In genomic region chr6:31877125-31877650, GRCh38 we compare ENCODE assay signal across 21 cellular contexts. TPM values are rescaled to one million over a fixed set of nuclear protein-coding genes. Genes with fewer than 3 reads are reported as not detected.
DNase-seq lines count a peak whose midpoint lies in the region; ATAC-seq and TF ChIP-seq lines count a peak whose summit lies in the region.
"Had no signal": no experiment of that assay in that cellular context is flagged by ENCODE, and none has a peak within 500 bp of the region (broad histone marks: within the 10 kb centered on the region; RNA-seq: fewer than 3 reads in every experiment).

No MANE protein-coding gene starts in this region.

- no peak for ATAC-seq in CD8-positive, alpha-beta T cell
- ATAC-seq in Panc1 (peak; percentile 49), left colon (peak; percentile 60), HG02885 (IDR thresholded peaks at IDR 0.05; ENCODE audit: poor library complexity, unreplicated experiment) (no peak)
- ATAC-seq: activated CD8-positive, alpha-beta T cell treated with anti-CD3 and anti-CD28 coated beads, Interleukin-2, amount 10 ng/mL, durations not matched to agents 7 days and 5 days; naive thymus-derived CD4-positive, alpha-beta T cell had no signal

- no peaks in the 10 kb centered on the region for H3K4me1 ChIP-seq in CD8-positive, alpha-beta T cell (ENCODE audit: insufficient read depth, low read length)
- H3K4me1 ChIP-seq in Panc1 (ENCODE audit: control insufficient read depth, insufficient read depth, low read length) (peaks cover 37% of the 10 kb centered on the region), prostate gland (replicated peaks) (peaks cover 15% of the 10 kb centered on the region)

- H3K27ac Mint-ChIP-seq in CD8-positive, alpha-beta T cell = peak overlapping the region; percentile 32
- H3K27ac Mint-ChIP-seq: activated CD8-positive, alpha-beta T cell treated with anti-CD3 and anti-CD28 coated beads, Interleukin-2, amount 10 ng/mL, durations not matched to agents 7 days and 5 days; activated naive CD4-positive, alpha-beta T cell treated with anti-CD3 and anti-CD28 coated beads, Interleukin-2, amount 10 ng/mL, durations not matched to agents 7 days and 5 days; endodermal cell had no signal

- no peaks in the 10 kb centered on the region for H3K4me1 Mint-ChIP-seq in CD8-positive, alpha-beta T cell (ENCODE audit: low read depth)

- no peak overlapping the region for H3K27ac ChIP-seq in CD8-positive, alpha-beta T cell (ENCODE audit: low read depth, low read length)
- H3K27ac ChIP-seq in Panc1 (ENCODE audit: low read length) (peak overlapping the region; percentile 77), prostate gland (peak overlapping the region; percentile 98)
- H3K27ac ChIP-seq: GM23248 had no signal

- no peak overlapping the region for H3K4me3 ChIP-seq in CD8-positive, alpha-beta T cell (ENCODE audit: low read depth, low read length)
- H3K4me3 ChIP-seq in Panc1 (ENCODE audit: low read depth in 2 of 2, low read length in 2 of 2) (no peak overlapping the region), prostate gland (peak overlapping the region; percentile 45 to 60)
- H3K4me3 ChIP-seq: GM23248 had no signal

- H3K36me3 Mint-ChIP-seq in CD8-positive, alpha-beta T cell = peaks cover 25% of the 10 kb centered on the region

- no peak overlapping the region for H3K4me3 Mint-ChIP-seq in CD8-positive, alpha-beta T cell
- H3K4me3 Mint-ChIP-seq: activated CD8-positive, alpha-beta T cell treated with anti-CD3 and anti-CD28 coated beads, Interleukin-2, amount 10 ng/mL, durations not matched to agents 7 days and 5 days; activated naive CD4-positive, alpha-beta T cell treated with anti-CD3 and anti-CD28 coated beads, Interleukin-2, amount 10 ng/mL, durations not matched to agents 7 days and 5 days; endodermal cell; naive thymus-derived CD4-positive, alpha-beta T cell had no signal

- in situ Hi-C loops in Panc1 (cut with HindIII; ENCODE audit: low pct_unique_long_range_greater_than_20kb, low sequenced_read_pairs) = no loop called here

- peaks cover 12% of the 10 kb centered on the region for H3K36me3 ChIP-seq in CD8-positive, alpha-beta T cell (ENCODE audit: insufficient read depth, low read length)
- H3K36me3 ChIP-seq in Panc1 (ENCODE audit: control insufficient read depth, insufficient read depth, low read length) (no peaks in the 10 kb centered on the region), prostate gland (peaks cover 0 to 4% of the 10 kb centered on the region in 2 donors)

- intact Hi-C loops in CD8-positive, alpha-beta T cell (cut with DNase I, micrococcal nuclease) = no loop called here
- intact Hi-C loops in Panc1 (cut with micrococcal nuclease; ENCODE audit: unreplicated experiment) = no loop called here
- intact Hi-C loops in left colon (cut with DNase I, micrococcal nuclease) = no loop called here
- intact Hi-C loops in prostate gland (cut with DNase I) = no loop called here

- no peaks in the 10 kb centered on the region for H3K27me3 Mint-ChIP-seq in CD8-positive, alpha-beta T cell (ENCODE audit: low read depth)
- H3K27me3 Mint-ChIP-seq: naive thymus-derived CD4-positive, alpha-beta T cell had no signal

- POLR2A ChIA-PET in CD8-positive, alpha-beta T cell (lab: Charles Lee) = no interaction called here
- POLR2A ChIA-PET in Panc1 (lab: Charles Lee) = no interaction called here

- no TSS peak for BruUV-seq in Panc1 (replicated peaks; lab: Mats Ljungman, UMichigan)

- no peak for TF ChIP-seq CTCF in CD8-positive, alpha-beta T cell (IDR thresholded peaks at IDR 0.05)
- TF ChIP-seq CTCF in Panc1 (IDR thresholded peaks at IDR 0.05) = no peak
- no peak for TF ChIP-seq CTCF in prostate gland (IDR thresholded peaks at IDR 0.05)

- no peaks in the 10 kb centered on the region for H3K27me3 ChIP-seq in CD8-positive, alpha-beta T cell (ENCODE audit: insufficient read depth, low read length)
- H3K27me3 ChIP-seq in Panc1 (ENCODE audit: control insufficient read depth, insufficient read depth, low read length) (no peaks in the 10 kb centered on the region), prostate gland (replicated peaks; ENCODE audit: insufficient read depth) (no peaks in the 10 kb centered on the region)

- no peak for TF ChIP-seq POLR2A in prostate gland (IDR thresholded peaks at IDR 0.05)

- 40% methylated on average over 3 of the region's 3 CpGs for WGBS in prostate gland

- no peaks in the 10 kb centered on the region for H3K9me3 ChIP-seq in CD8-positive, alpha-beta T cell (ENCODE audit: low read length)
- H3K9me3 ChIP-seq in Panc1 (ENCODE audit: control insufficient read depth, insufficient read depth, low read depth, low read length) (no peaks in the 10 kb centered on the region), prostate gland (no peaks in the 10 kb centered on the region)

- H3K9me3 Mint-ChIP-seq in CD8-positive, alpha-beta T cell = no peaks in the 10 kb centered on the region
- H3K9me3 Mint-ChIP-seq: activated naive CD4-positive, alpha-beta T cell treated with anti-CD3 and anti-CD28 coated beads, Interleukin-2, amount 10 ng/mL, durations not matched to agents 7 days and 5 days; endodermal cell; naive thymus-derived CD4-positive, alpha-beta T cell had no signal

- CTCF ChIA-PET in CD8-positive, alpha-beta T cell (lab: Charles Lee) = interaction anchor here (0.8 kb wide), 1 partner anchor 12 kb away, joined by 3 read pairs; no protein-coding TSS in a partner anchor
- CTCF ChIA-PET in Panc1 (lab: Charles Lee) = no interaction called here

- no peak for DNase-seq in CD8-positive, alpha-beta T cell
- DNase-seq in Panc1 (ENCODE audit: low read depth, low spot score) (no peak), left colon (peak; percentile 73 to 74), prostate gland (ENCODE audit: low spot score) (no peak), NCI-H510A treated with DMSO at 0.1 percent for 48 hours (lab: John Stamatoyannopoulos, UW) (no peak), cerebellum (ENCODE audit: low spot score) (no peak), DMS153 (lab: John Stamatoyannopoulos, UW) (no peak)
- DNase-seq: activated CD4-positive, CD25-positive, alpha-beta regulatory T cell; activated CD8-positive, alpha-beta T cell treated with anti-CD3 and anti-CD28 coated beads, Interleukin-2, amount 10 ng/mL, durations not matched to agents 7 days and 5 days; activated naive CD4-positive, alpha-beta T cell treated with anti-CD3 and anti-CD28 coated beads, Interleukin-2, amount 10 ng/mL, durations not matched to agents 7 days and 5 days; activated T-cell treated with anti-CD3 and anti-CD28 coated beads, Interleukin-2, amount 50 U/mL, for 48 hours; endodermal cell; GM23248; naive thymus-derived CD4-positive, alpha-beta T cell; NCI-H1436 treated with DMSO at 0.1 percent for 48 hours; NCI-H526 treated with DMSO at 0.1 percent for 48 hours; stimulated activated CD4-positive, alpha-beta T cell treated with anti-CD3 and anti-CD28 coated beads, Interleukin-4, amount 100 ng/mL, for 4 hours had no signal

RNA-seq across cellular contexts. Expression of gene SLC44A4, which starts 1.6 kb away (rescaled TPM):
- under 1 TPM in 1 of 2 experiments, not detected in 1; 0.42 TPM for total RNA-seq in CD8-positive, alpha-beta T cell
- 2.7 TPM for total RNA-seq in Panc1 (2021; ENCODE audit: unreplicated experiment)
- polyA plus RNA-seq in Panc1 (2012; ENCODE audit: insufficient read length) = 2.6 TPM
- 100 to 1,000 TPM; 763 to 988 TPM for total RNA-seq in left colon
- 100 to 1,000 TPM; 125 to 332 TPM for total RNA-seq in prostate gland
- total RNA-seq in cerebellum = not detected
- total RNA-seq: chondrocyte; Daoy; fibroblast of lung; GM23248; naive thymus-derived CD4-positive, alpha-beta T cell had no signal
- polyA plus RNA-seq: fibroblast of lung; GM23248; naive thymus-derived CD4-positive, alpha-beta T cell had no signal

RNA-seq across cellular contexts. Expression of gene NEU1, which starts 14.6 kb away (rescaled TPM):
- 10 to 100 TPM; 30.0 to 30.2 TPM for total RNA-seq in CD8-positive, alpha-beta T cell
- total RNA-seq in Panc1 (2021; ENCODE audit: unreplicated experiment) (111 TPM), left colon (10 to 100 TPM; 33.1 to 63.5 TPM), prostate gland (100 to 1,000 TPM in 1 of 2 donors, 10 to 100 TPM in 1; 88.4 to 117 TPM), cerebellum (11.7 TPM)
- 103 TPM for polyA plus RNA-seq in Panc1 (2012; ENCODE audit: insufficient read length)

RNA-seq across cellular contexts. Expression of gene EHMT2, which starts 20.3 kb away (rescaled TPM):
- total RNA-seq in CD8-positive, alpha-beta T cell = 10 to 100 TPM; 30.2 to 33.7 TPM
- 60.4 TPM for total RNA-seq in Panc1 (2021; ENCODE audit: unreplicated experiment)
- 91.0 TPM for polyA plus RNA-seq in Panc1 (2012; ENCODE audit: insufficient read length)
- total RNA-seq in left colon = 10 to 100 TPM; 28.0 to 30.5 TPM
- total RNA-seq in prostate gland = 10 to 100 TPM; 53.6 to 92.8 TPM
- 65.1 TPM for total RNA-seq in cerebellum

RNA-seq across cellular contexts. Expression of gene ZBTB12, which starts 24.7 kb away (rescaled TPM):
- under 1 TPM in 1 of 2 experiments, not detected in 1; 0.27 TPM for total RNA-seq in CD8-positive, alpha-beta T cell
- total RNA-seq in Panc1 (2021; ENCODE audit: unreplicated experiment) (9.4 TPM), left colon (1 to 10 TPM; 2.7 to 2.9 TPM), prostate gland (1 to 10 TPM; 3.8 to 4.1 TPM), cerebellum (22.2 TPM)
- 13.8 TPM for polyA plus RNA-seq in Panc1 (2012; ENCODE audit: insufficient read length)
- polyA plus RNA-seq: GM23248 had no signal

RNA-seq across cellular contexts. Expression of gene HSPA1B, which starts 49.6 kb away (rescaled TPM):
- 1 to 10 TPM; 4.9 to 5.2 TPM for total RNA-seq in CD8-positive, alpha-beta T cell
- 147 TPM for total RNA-seq in Panc1 (2021; ENCODE audit: unreplicated experiment)
- polyA plus RNA-seq in Panc1 (2012; ENCODE audit: insufficient read length) = 235 TPM
- total RNA-seq in left colon = 100 to 1,000 TPM; 252 to 296 TPM
- 100 to 1,000 TPM; 331 to 360 TPM for total RNA-seq in prostate gland
- total RNA-seq in cerebellum = 97.4 TPM

Comparison
In these comparisons a context has a peak if more than half of its experiments do, and no peak if none do; other contexts are left out.
1. ATAC-seq: peak in Panc1 (single experiment) and left colon (single experiment); none in CD8-positive, alpha-beta T cell (single experiment) and HG02885 (single experiment).
2. DNase-seq: peak in left colon (2 of 2); none in CD8-positive, alpha-beta T cell (0 of 7), Panc1 (single experiment), prostate gland (single experiment), NCI-H510A treated with DMSO at 0.1 percent for 48 hours (single experiment), cerebellum (single experiment) and DMS153 (single experiment).
3. H3K4me3 ChIP-seq: peak in prostate gland (2 of 2); none in CD8-positive, alpha-beta T cell (single experiment) and Panc1 (0 of 2).
4. RNA of gene SLC44A4, which starts 1.6 kb away (total RNA-seq): 763 to 988 TPM in left colon and 125 to 332 TPM in prostate gland; 2.7 TPM in Panc1 (single experiment), 0.42 TPM in CD8-positive, alpha-beta T cell and not detected in cerebellum (single experiment); every median in the first group is over 10 times any median in the second.